Comparison of ENCODE assay signal across 13 cellular contexts in genomic region chr17:81044428-81044763, GRCh38. TPM values are rescaled to one million over a fixed set of nuclear protein-coding genes. Genes with fewer than 3 reads are reported as not detected.
DNase-seq lines count a peak whose midpoint lies in the region; ATAC-seq and TF ChIP-seq lines count a peak whose summit lies in the region.
"Had no signal": no experiment of that assay in that cellular context is flagged by ENCODE, and none has a peak within 500 bp of the region (broad histone marks: within the 10 kb centered on the region; RNA-seq: fewer than 3 reads in every experiment).

No MANE protein-coding gene starts in this region.

- DNase-seq in PC-3 = no peak
- DNase-seq in coronary artery (ENCODE audit: low spot score) = no peak
- DNase-seq in mesenchymal stem cell = no peak
- DNase-seq in spleen = no peak
- no peak for DNase-seq in NCI-H1417 treated with DMSO at 0.1 percent for 48 hours (lab: John Stamatoyannopoulos, UW)
- DNase-seq in DMS114 treated with DMSO at 0.1 percent for 48 hours (lab: John Stamatoyannopoulos, UW; ENCODE audit: unreplicated experiment) = no peak
- DNase-seq: activated CD4-positive, alpha-beta T cell treated with anti-CD3 and anti-CD28 coated beads, Interleukin-2, amount 10 ng/mL, durations not matched to agents 24 days and 14 days; activated gamma-delta T cell; GF-D8; NCI-H748 treated with DMSO at 0.1 percent for 48 hours had no signal

- no peak for TF ChIP-seq CTCF in PC-3 (conservative IDR thresholded peaks at IDR 0.05; ENCODE audit: low read depth, low read length)
- TF ChIP-seq CTCF in coronary artery (IDR thresholded peaks at IDR 0.05) = no peak
- TF ChIP-seq CTCF in spleen (IDR thresholded peaks at IDR 0.05 in 8 of 11, conservative IDR thresholded peaks at IDR 0.05 in 3 of 11) = no peak

- no peak for ATAC-seq in PC-3
- no peak for ATAC-seq in GM18520 (IDR thresholded peaks at IDR 0.05; ENCODE audit: unreplicated experiment)
- no peak for ATAC-seq in GM19467 (IDR thresholded peaks at IDR 0.05; ENCODE audit: unreplicated experiment)

- peaks cover 49% of the 10 kb centered on the region for H4K20me1 ChIP-seq in PC-3 (ENCODE audit: low read length)

- H2BK15ac ChIP-seq in mesenchymal stem cell (ENCODE audit: low read depth, poor library complexity, severe bottlenecking) = peak overlapping the region; percentile 71

- H3K79me2 ChIP-seq in PC-3 (ENCODE audit: low read length) = peaks cover 100% of the 10 kb centered on the region

- no peak for TF ChIP-seq POLR2A in spleen (IDR thresholded peaks at IDR 0.05)

- H4K91ac ChIP-seq in mesenchymal stem cell (ENCODE audit: low read length) = peak overlapping the region; percentile 87

- CTCF ChIA-PET in PC-3 (lab: Charles Lee) = interaction anchor here (0.6 kb wide), 1 partner anchor 32 kb away, joined by 4 read pairs; no protein-coding TSS in a partner anchor

- H2AFZ ChIP-seq in PC-3 (ENCODE audit: low read length) (no peak overlapping the region), mesenchymal stem cell (ENCODE audit: low read depth, low read length) (no peak overlapping the region)

- H3K4me1 ChIP-seq in PC-3 (ENCODE audit: insufficient read depth, low read length) (peaks cover 64% of the 10 kb centered on the region), mesenchymal stem cell (ENCODE audit: control insufficient read depth, insufficient read depth, low read depth, low read length) (peaks cover 87% of the 10 kb centered on the region), spleen (peaks cover 5 to 84% (median 51%) of the 10 kb centered on the region in 6 donors)

- H2BK120ac ChIP-seq in mesenchymal stem cell (ENCODE audit: low read depth, low read length) = no peak overlapping the region

- no peak overlapping the region for H3K23ac ChIP-seq in mesenchymal stem cell (ENCODE audit: low read length in 2 of 2)

- H3K9ac ChIP-seq in PC-3 (ENCODE audit: low read length) = no peak overlapping the region
- peak overlapping the region; percentile 67 for H3K9ac ChIP-seq in mesenchymal stem cell (ENCODE audit: low read length)

- TSS peak; percentile 67 for BruUV-seq in PC-3 (replicated peaks; lab: Mats Ljungman, UMichigan)

- POLR2A ChIA-PET in PC-3 (lab: Charles Lee; ENCODE audit: unreplicated experiment) = no interaction called here

- H3F3A ChIP-seq in PC-3 (ENCODE audit: low read length, unreplicated experiment) = no peaks in the 10 kb centered on the region

- H3K9me3 ChIP-seq in PC-3 (ENCODE audit: low read length) = no peaks in the 10 kb centered on the region
- no peaks in the 10 kb centered on the region for H3K9me3 ChIP-seq in mesenchymal stem cell (ENCODE audit: control insufficient read depth, low read length)
- H3K9me3 ChIP-seq in spleen = no peaks in the 10 kb centered on the region

- H3K4me2 ChIP-seq in PC-3 (ENCODE audit: low read length) = peak overlapping the region; percentile 65
- H3K4me2 ChIP-seq in mesenchymal stem cell (ENCODE audit: low read length, poor library complexity, severe bottlenecking) = peak overlapping the region; percentile 35

- peak overlapping the region; percentile 35 for H2BK5ac ChIP-seq in mesenchymal stem cell (ENCODE audit: low read depth, low read length, poor library complexity, severe bottlenecking)

- 85% methylated on average over 14 of the region's 14 CpGs for WGBS in mesenchymal stem cell
- WGBS in spleen, 5 donors = 72 to 89% (median 79%) methylated on average over 14 of the region's 14 CpGs

- H3K36me3 ChIP-seq in PC-3 (ENCODE audit: low read depth, low read length) = no peaks in the 10 kb centered on the region
- peaks cover 0 to 29% of the 10 kb centered on the region in 2 experiments for H3K36me3 ChIP-seq in mesenchymal stem cell (ENCODE audit: control insufficient read depth in 1 of 2, insufficient read depth in 2 of 2, low read depth in 1 of 2, low read length in 2 of 2)
- H3K36me3 ChIP-seq in spleen = no peaks in the 10 kb centered on the region

- no peak overlapping the region for H3K14ac ChIP-seq in mesenchymal stem cell (ENCODE audit: low read length in 2 of 2)

- H3K27ac ChIP-seq in PC-3 (ENCODE audit: low read length) (peak overlapping the region; percentile 41), coronary artery (peak overlapping the region; percentile 6 to 72), mesenchymal stem cell (ENCODE audit: low read length, poor library complexity, severe bottlenecking) (peak overlapping the region; percentile 94), spleen (peak overlapping the region in 7 of 8 donors; percentile 4 to 74 (median 65))

- H3K27me3 ChIP-seq in PC-3 (ENCODE audit: low read length) (no peaks in the 10 kb centered on the region), mesenchymal stem cell (ENCODE audit: control insufficient read depth in 1 of 2, insufficient read depth in 1 of 2, low read length in 2 of 2) (no peaks in the 10 kb centered on the region), spleen (replicated peaks in 1 of 7) (peaks cover 0 to 7% (median 0%) of the 10 kb centered on the region in 7 donors)

- no peak overlapping the region for H3K4me3 ChIP-seq in PC-3 (ENCODE audit: low read length)
- H3K4me3 ChIP-seq in coronary artery = peak overlapping the region; percentile 57
- peak overlapping the region in 1 of 2 experiments; percentile 41 for H3K4me3 ChIP-seq in mesenchymal stem cell (ENCODE audit: insufficient read depth in 1 of 2, low read depth in 1 of 2, low read length in 2 of 2)
- no peak overlapping the region for H3K4me3 ChIP-seq in spleen
- H3K4me3 ChIP-seq: skin epidermis had no signal

- H2BK12ac ChIP-seq in mesenchymal stem cell (ENCODE audit: low read length in 2 of 2) = peak overlapping the region; percentile 49 to 85

- H2AK5ac ChIP-seq in mesenchymal stem cell (ENCODE audit: low read length, severe bottlenecking) = peak overlapping the region; percentile 90

- intact Hi-C loops in PC-3 (cut with micrococcal nuclease) (no loop called here), spleen (cut with DNase I; ENCODE audit: low total_unique reads) (no loop called here)

- H3K4ac ChIP-seq in mesenchymal stem cell (ENCODE audit: low read depth in 1 of 2, low read length in 2 of 2) = peak overlapping the region in 1 of 2 experiments; percentile 39

- no peaks in the 10 kb centered on the region for H3K9me2 ChIP-seq in PC-3 (replicated peaks; ENCODE audit: low read length)

- peak overlapping the region in 1 of 2 experiments; percentile 67 for H3K18ac ChIP-seq in mesenchymal stem cell (ENCODE audit: low read depth in 1 of 2, low read length in 2 of 2)

- H3K79me1 ChIP-seq in mesenchymal stem cell (replicated peaks; ENCODE audit: low read length, poor library complexity, severe bottlenecking) = peaks cover 2% of the 10 kb centered on the region

- H4K8ac ChIP-seq in mesenchymal stem cell (ENCODE audit: low read length) = peak overlapping the region; percentile 92

RNA-seq across cellular contexts. Expression of gene BAIAP2, which starts 9.4 kb away (rescaled TPM):
- 50.9 and 56.9 TPM in 2 replicates for total RNA-seq in PC-3 (2014; rRNA removed)
- 20.5 TPM for polyA plus RNA-seq in mesenchymal stem cell (2013, experiment 1 of 2)
- 20.4 TPM for polyA plus RNA-seq in mesenchymal stem cell (2013, experiment 2 of 2)
- total RNA-seq in spleen = 10 to 100 TPM; 12.7 to 33.2 (median 23.4) TPM
- 10 to 100 TPM in 1 of 3 donors, 1 to 10 TPM in 2; 2.8 to 11.8 (median 4.4) TPM for polyA plus RNA-seq in spleen

RNA-seq across cellular contexts. Expression of gene CHMP6, which starts 52.8 kb away (rescaled TPM):
- total RNA-seq in PC-3 (2014; rRNA removed) = 26.1 and 33.0 TPM in 2 replicates
- 12.7 TPM for polyA plus RNA-seq in mesenchymal stem cell (2013, experiment 1 of 2)
- polyA plus RNA-seq in mesenchymal stem cell (2013, experiment 2 of 2) = 12.0 TPM
- total RNA-seq in spleen = 10 to 100 TPM; 23.0 to 35.7 (median 31.5) TPM
- polyA plus RNA-seq in spleen = 10 to 100 TPM; 24.0 to 41.1 (median 25.4) TPM

Comparison
In these comparisons a context has a peak if more than half of its experiments do, and no peak if none do; other contexts are left out.
1. H3K27ac ChIP-seq: peak in every context shown above with its lines; median percentile 94 in mesenchymal stem cell; 65 in spleen; 41 in PC-3; 39 in coronary artery.